ENCODE assay signal across 8 cellular contexts in the genomic region with DNA sequence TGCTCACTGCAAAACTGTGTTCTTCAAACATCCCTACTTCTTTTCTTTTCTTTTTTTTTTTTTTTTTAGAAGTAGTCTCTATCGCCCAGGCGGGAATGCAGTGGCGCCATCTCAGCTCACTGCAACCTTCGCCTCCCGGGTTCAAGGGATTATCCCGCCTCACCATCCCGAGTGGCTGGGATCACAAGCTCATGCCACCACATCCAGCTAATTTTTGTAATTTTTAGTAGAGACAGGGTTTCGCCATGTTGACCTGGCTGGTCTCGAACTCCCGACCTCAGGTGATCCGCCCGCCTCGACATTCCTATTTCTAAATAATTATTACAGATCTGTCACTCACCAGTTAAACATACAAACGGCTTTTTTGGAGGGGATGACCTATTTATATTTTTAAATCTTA. TPM values are rescaled to one million over a fixed set of nuclear protein-coding genes. Genes with fewer than 3 reads are reported as not detected.
A peak's percentile ranks its signal among the peaks of the same experiment; 100 is the strongest.
DNase-seq lines count a peak whose midpoint lies in the region; TF ChIP-seq lines count a peak whose summit lies in the region.

No MANE protein-coding gene starts in this region.

- peak overlapping the region; percentile 93 for H3K27ac ChIP-seq in 22Rv1
- H3K27ac ChIP-seq in HUES6 (ENCODE audit: low read depth, low read length): no peak overlapping the region

- peaks cover 10% of the 10 kb centered on the region; the same call in 1 of the 2 replicates for H3K4me1 ChIP-seq in HUES6 (ENCODE audit: control insufficient read depth, insufficient read depth, low read length)
- H3K4me1 ChIP-seq in mucosa of stomach (ENCODE audit: control insufficient read depth, insufficient read depth, low read length): peaks cover 27% of the 10 kb centered on the region

- H3K9me3 ChIP-seq in HUES6 (ENCODE audit: control insufficient read depth, insufficient read depth, low read depth, low read length) (no peaks in the 10 kb centered on the region), mucosa of stomach (ENCODE audit: control insufficient read depth, low read length) (no peaks in the 10 kb centered on the region)

- H3K27me3 ChIP-seq in HUES6 (ENCODE audit: control insufficient read depth, insufficient read depth, low read length) (no peaks in the 10 kb centered on the region), mucosa of stomach (ENCODE audit: control insufficient read depth, insufficient read depth, low read length) (no peaks in the 10 kb centered on the region)

- peaks cover 5% of the 10 kb centered on the region for H3K36me3 ChIP-seq in HUES6 (ENCODE audit: control insufficient read depth, insufficient read depth, low read length)
- H3K36me3 ChIP-seq in mucosa of stomach (ENCODE audit: control insufficient read depth, insufficient read depth, low read length): no peaks in the 10 kb centered on the region

- DNase-seq in cardiac fibroblast (ENCODE audit: low read depth in 2 of 2): no peak
- no peak for DNase-seq in stimulated activated CD4-positive, alpha-beta T cell treated with anti-CD3 and anti-CD28 coated beads, Interleukin-2, amount 100 ng/mL, for 24 hours
- no peak for DNase-seq in middle frontal gyrus (ENCODE audit: extremely low spot score, low spot score)
- no peak for DNase-seq in stimulated activated CD4-positive, alpha-beta T cell treated with anti-CD3 and anti-CD28 coated beads, Interleukin-15, amount 100 ng/mL, for 24 hours
- DNase-seq in SK-N-DZ (ENCODE audit: low spot score): no peak

- H3K9ac ChIP-seq in HUES6 (ENCODE audit: low read length) (no peak overlapping the region), mucosa of stomach (ENCODE audit: low read length) (peak overlapping the region; percentile 92)

- no peak for TF ChIP-seq CTCF in 22Rv1 (IDR thresholded peaks at IDR 0.05)
- no peak for TF ChIP-seq CTCF in cardiac fibroblast (IDR thresholded peaks at IDR 0.05; ENCODE audit: low read depth, low read length)

- H3K4me3 ChIP-seq in HUES6 (ENCODE audit: low read depth, low read length) (peak overlapping the region; percentile 97), cardiac fibroblast (replicated peaks in 1 of 2; ENCODE audit: low read depth in 2 of 2, low read length in 2 of 2) (peak overlapping the region; percentile 75 to 97), mucosa of stomach (ENCODE audit: low read length) (no peak overlapping the region)

RNA-seq across cellular contexts. Expression of a gene that starts 1.0 kb away (rescaled TPM):
- polyA plus RNA-seq in SK-N-DZ (2014; cell fraction: cytosol; rRNA removed): 268 and 362 TPM in 2 replicates
- 116 and 159 TPM in 2 replicates for polyA plus RNA-seq in SK-N-DZ (2014; cell fraction: nucleus; rRNA removed)

RNA-seq across cellular contexts. Expression of a gene that starts 11.4 kb away (rescaled TPM):
- polyA plus RNA-seq in SK-N-DZ (2014; cell fraction: cytosol; rRNA removed): 0.26 and 0.74 TPM in 2 replicates
- 0.17 and 0.20 TPM in 2 replicates for polyA plus RNA-seq in SK-N-DZ (2014; cell fraction: nucleus; rRNA removed)

RNA-seq across cellular contexts. Expression of a gene that starts 15.6 kb away (rescaled TPM):
- polyA plus RNA-seq in SK-N-DZ (2014; cell fraction: cytosol; rRNA removed): not detected in 2 replicates
- not detected in 2 replicates for polyA plus RNA-seq in SK-N-DZ (2014; cell fraction: nucleus; rRNA removed)

RNA-seq across cellular contexts. Expression of a gene that starts 24.4 kb away (rescaled TPM):
- polyA plus RNA-seq in SK-N-DZ (2014; cell fraction: cytosol; rRNA removed): not detected in 2 replicates
- polyA plus RNA-seq in SK-N-DZ (2014; cell fraction: nucleus; rRNA removed): not detected in 2 replicates

RNA-seq across cellular contexts. Expression of a gene that starts 32.5 kb away (rescaled TPM):
- polyA plus RNA-seq in SK-N-DZ (2014; cell fraction: cytosol; rRNA removed): not detected in 2 replicates
- polyA plus RNA-seq in SK-N-DZ (2014; cell fraction: nucleus; rRNA removed): 1.3 and 1.6 TPM in 2 replicates
